25 cellular contexts compared by ENCODE assay signal in genomic region chr17:81081217-81081616, GRCh38. TPM values are rescaled to one million over a fixed set of nuclear protein-coding genes. Genes with fewer than 3 reads are reported as not detected.
DNase-seq lines count a peak whose midpoint lies in the region; TF ChIP-seq lines count a peak whose summit lies in the region.
"Had no signal": no experiment of that assay in that cellular context is flagged by ENCODE, and none has a peak within 500 bp of the region (broad histone marks: within the 10 kb centered on the region; RNA-seq: fewer than 3 reads in every experiment).

No MANE protein-coding gene starts in this region.

- H3K4me1 ChIP-seq in liver (ENCODE audit: control insufficient read depth in 4 of 4, insufficient read depth in 4 of 4, low read length in 3 of 4) (peaks cover 21 to 60% (median 38%) of the 10 kb centered on the region in 4 donors), stomach (peaks cover 54 to 78% (median 62%) of the 10 kb centered on the region in 4 donors)
- H3K4me1 ChIP-seq: SJSA1 had no signal

- H3K27ac Mint-ChIP-seq in brain: peak overlapping the region in 3 of 5 experiments; percentile 69 to 86 (median 82)
- H3K27ac Mint-ChIP-seq: activated CD4-positive, alpha-beta memory T cell treated with anti-CD3 and anti-CD28 coated beads, Interleukin-2, amount 10 ng/mL, durations not matched to agents 7 days and 5 days; activated naive CD4-positive, alpha-beta T cell treated with anti-CD3 and anti-CD28 coated beads, Interleukin-2, amount 50 U/mL, for 24 hours; activated T-helper 17 cell treated with anti-CD3 and anti-CD28 coated beads, Interleukin-2, amount 50 U/mL, for 72 hours; dendritic cell treated with granulocyte-macrophage colony-stimulating factor and Interleukin-4, amounts not matched to agents 40 ng/mL and 50 ng/mL, for 4 days; T-cell had no signal

- H3K4me3 Mint-ChIP-seq in brain: no peak overlapping the region
- H3K4me3 Mint-ChIP-seq: activated CD4-positive, alpha-beta memory T cell treated with anti-CD3 and anti-CD28 coated beads, Interleukin-2, amount 10 ng/mL, durations not matched to agents 7 days and 5 days; activated naive CD4-positive, alpha-beta T cell treated with anti-CD3 and anti-CD28 coated beads, Interleukin-2, amount 50 U/mL, for 24 hours; activated T-helper 17 cell treated with anti-CD3 and anti-CD28 coated beads, Interleukin-2, amount 50 U/mL, for 72 hours; dendritic cell treated with granulocyte-macrophage colony-stimulating factor and Interleukin-4, amounts not matched to agents 40 ng/mL and 50 ng/mL, for 4 days; neural crest cell; T-cell had no signal

- H3K4me3 ChIP-seq in liver (ENCODE audit: low read depth in 1 of 3, low read length in 3 of 3): no peak overlapping the region
- H3K4me3 ChIP-seq in stomach: no peak overlapping the region
- H3K4me3 ChIP-seq: cardiac muscle cell, SJSA1 had no signal

- TF ChIP-seq CTCF in C4-2B (conservative IDR thresholded peaks at IDR 0.05) (no peak), brain (conservative IDR thresholded peaks at IDR 0.05) (no peak), liver (IDR thresholded peaks at IDR 0.05; ENCODE audit: low read depth, low read length, missing input control) (no peak), stomach (IDR thresholded peaks at IDR 0.05) (no peak)

- TF ChIP-seq RAD21 in liver (IDR thresholded peaks at IDR 0.05): no peak

- H3K27me3 Mint-ChIP-seq in brain: no peaks in the 10 kb centered on the region
- H3K27me3 Mint-ChIP-seq: activated CD4-positive, alpha-beta memory T cell treated with anti-CD3 and anti-CD28 coated beads, Interleukin-2, amount 10 ng/mL, durations not matched to agents 7 days and 5 days; activated naive CD4-positive, alpha-beta T cell treated with anti-CD3 and anti-CD28 coated beads, Interleukin-2, amount 50 U/mL, for 24 hours; activated T-helper 17 cell treated with anti-CD3 and anti-CD28 coated beads, Interleukin-2, amount 50 U/mL, for 72 hours; T-cell had no signal

- H3K9ac ChIP-seq in liver (ENCODE audit: low read depth in 1 of 2, low read length in 2 of 2): peak overlapping the region in 1 of 2 donors; percentile 34

- TF ChIP-seq EP300 in stomach (IDR thresholded peaks at IDR 0.05): no peak

- intact Hi-C loops in stomach (cut with DNase I; ENCODE audit: low total_unique reads): no loop called here
- intact Hi-C loops in cardiac septum (cut with DNase I): no loop called here

- H3K27ac ChIP-seq in C4-2B (peak overlapping the region; percentile 94), liver (ENCODE audit: low read depth in 1 of 2, low read length in 2 of 2) (peak overlapping the region; percentile 92 to 98), stomach (peak overlapping the region; percentile 88 to 95 (median 90))
- H3K27ac ChIP-seq: cardiac muscle cell, SJSA1 had no signal

- H3K27me3 ChIP-seq in liver (ENCODE audit: control insufficient read depth in 4 of 4, insufficient read depth in 4 of 4, low read length in 3 of 4): no peaks in the 10 kb centered on the region
- no peaks in the 10 kb centered on the region for H3K27me3 ChIP-seq in stomach
- H3K27me3 ChIP-seq: cardiac muscle cell, SJSA1 had no signal

- peaks cover 40% of the 10 kb centered on the region for H3K4me1 Mint-ChIP-seq in brain
- H3K4me1 Mint-ChIP-seq: activated CD4-positive, alpha-beta memory T cell treated with anti-CD3 and anti-CD28 coated beads, Interleukin-2, amount 10 ng/mL, durations not matched to agents 7 days and 5 days; activated naive CD4-positive, alpha-beta T cell treated with anti-CD3 and anti-CD28 coated beads, Interleukin-2, amount 50 U/mL, for 24 hours; activated T-helper 17 cell treated with anti-CD3 and anti-CD28 coated beads, Interleukin-2, amount 50 U/mL, for 72 hours; T-cell had no signal

- H3K36me3 Mint-ChIP-seq in brain: peaks cover 10% of the 10 kb centered on the region
- H3K36me3 Mint-ChIP-seq: activated naive CD4-positive, alpha-beta T cell treated with anti-CD3 and anti-CD28 coated beads, Interleukin-2, amount 50 U/mL, for 24 hours; T-cell had no signal

- no peaks in the 10 kb centered on the region for H3K9me3 Mint-ChIP-seq in brain
- H3K9me3 Mint-ChIP-seq: activated CD4-positive, alpha-beta memory T cell treated with anti-CD3 and anti-CD28 coated beads, Interleukin-2, amount 10 ng/mL, durations not matched to agents 7 days and 5 days; activated naive CD4-positive, alpha-beta T cell treated with anti-CD3 and anti-CD28 coated beads, Interleukin-2, amount 50 U/mL, for 24 hours; activated T-helper 17 cell treated with anti-CD3 and anti-CD28 coated beads, Interleukin-2, amount 50 U/mL, for 72 hours; dendritic cell treated with granulocyte-macrophage colony-stimulating factor and Interleukin-4, amounts not matched to agents 40 ng/mL and 50 ng/mL, for 4 days; neural crest cell; T-cell had no signal

- H3K9me3 ChIP-seq in liver (ENCODE audit: control insufficient read depth in 4 of 4, low read length in 3 of 4) (no peaks in the 10 kb centered on the region), stomach (no peaks in the 10 kb centered on the region)
- H3K9me3 ChIP-seq: SJSA1 had no signal

- DNase-seq in stomach (no peak), dedifferentiated amniotic fluid mesenchymal stem cell (ENCODE audit: extremely low spot score) (no peak), cardiac septum (ENCODE audit: low spot score) (no peak), HCEC 1CT (no peak)
- DNase-seq: ACHN; activated CD4-positive, alpha-beta memory T cell treated with anti-CD3 and anti-CD28 coated beads, Interleukin-2, amount 10 ng/mL, durations not matched to agents 7 days and 5 days; activated CD4-positive, CD25-positive, alpha-beta regulatory T cell treated with anti-CD3 and anti-CD28 coated beads, Interleukin-2, amount 50 U/mL, for 72 hours; COR-L47; islet precursor cell; KBM-7; NCI-H2029 treated with DMSO at 0.1 percent for 48 hours; NCI-H226; NCI-H748 treated with DMSO at 0.1 percent for 48 hours; stimulated activated CD4-positive, alpha-beta T cell treated with anti-CD3 and anti-CD28 coated beads, Interleukin-15, amount 100 ng/mL, for 24 hours; stimulated activated naive CD4-positive, alpha-beta T cell treated with Interleukin-2 at 50 U/mL for 16 hours; T-cell had no signal

- 86% methylated on average over 14 of the region's 14 CpGs for WGBS in liver
- 65 to 81% (median 71%) methylated on average over 10 to 14 of the region's 14 CpGs for WGBS in stomach, 5 donors

- H3K36me3 ChIP-seq in liver (ENCODE audit: control insufficient read depth in 4 of 4, insufficient read depth in 3 of 4, low read depth in 1 of 4, low read length in 3 of 4) (peaks cover 0 to 11% (median 4%) of the 10 kb centered on the region in 4 donors), stomach (peaks cover 3 to 47% (median 33%) of the 10 kb centered on the region in 4 donors)
- H3K36me3 ChIP-seq: cardiac muscle cell had no signal

- TF ChIP-seq POLR2A in stomach (IDR thresholded peaks at IDR 0.05): no peak

TF ChIP-seq in liver, 16 proteins besides CTCF, POLR2A, EP300 and RAD21:
- TF ChIP-seq SP1 (IDR thresholded peaks at IDR 0.05) (no peak), FOXA1 (IDR thresholded peaks at IDR 0.05) (no peak), NR2F2 (IDR thresholded peaks at IDR 0.05) (no peak)

RNA-seq across cellular contexts. Expression of gene BAIAP2, which starts 46.3 kb away (rescaled TPM):
- polyA plus RNA-seq in brain (ENCODE audit: insufficient read depth, low read depth, low replicate concordance) (87.8 TPM), liver (10 to 100 TPM; 47.3 to 61.3 TPM), stomach (10 to 100 TPM; 37.5 to 66.1 (median 46.6) TPM)
- total RNA-seq in liver (10 to 100 TPM in 1 of 2 donors, 1 to 10 TPM in 1; 8.1 to 42.5 TPM), stomach (100 to 1,000 TPM in 2 of 5 donors, 10 to 100 TPM in 3; 21.1 to 263 (median 96.9) TPM), cardiac septum (9.8 TPM)
